ENCODE assay signal across 2 cellular contexts in genomic region chr3:64082917-64083587, GRCh38.
TF ChIP-seq lines count a peak whose summit lies in the region.

No MANE protein-coding gene starts in this region.

TF ChIP-seq in A549, 52 proteins besides CTCF, POLR2A, EP300 and RAD21:
- TF ChIP-seq ZFP36 (IDR thresholded peaks at IDR 0.05; ENCODE audit: borderline replicate concordance, partially characterized antibody) (no peak), E2F6 (IDR thresholded peaks at IDR 0.05; ENCODE audit: borderline replicate concordance, low read depth) (no peak), HES2 (IDR thresholded peaks at IDR 0.05) (no peak)
- TF ChIP-seq, protein P1, sequence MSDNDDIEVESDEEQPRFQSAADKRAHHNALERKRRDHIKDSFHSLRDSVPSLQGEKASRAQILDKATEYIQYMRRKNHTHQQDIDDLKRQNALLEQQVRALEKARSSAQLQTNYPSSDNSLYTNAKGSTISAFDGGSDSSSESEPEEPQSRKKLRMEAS (IDR thresholded peaks at IDR 0.05) = peak; percentile 6; the same call in 1 of the 2 replicates

TF ChIP-seq in H1, 55 proteins besides CTCF, POLR2A, EP300 and RAD21:
- no peak for TF ChIP-seq JUN (IDR thresholded peaks at IDR 0.05; ENCODE audit: low read depth, low read length)
- no peak for TF ChIP-seq ATF2 (IDR thresholded peaks at IDR 0.05; ENCODE audit: low read length)
- TF ChIP-seq NRF1 (IDR thresholded peaks at IDR 0.05; ENCODE audit: low read depth, low read length) = no peak
- TF ChIP-seq YY1 (IDR thresholded peaks at IDR 0.05; ENCODE audit: low read depth, low read length) = no peak
- no peak for TF ChIP-seq EZH2 (IDR thresholded peaks at IDR 0.05; ENCODE audit: low read depth, low read length, severe bottlenecking)
- no peak for TF ChIP-seq HDAC6 (IDR thresholded peaks at IDR 0.05; ENCODE audit: low read depth, low read length)
- no peak for TF ChIP-seq NANOG (IDR thresholded peaks at IDR 0.05; ENCODE audit: insufficient read depth, low read depth, low read length, poor library complexity, severe bottlenecking)
- TF ChIP-seq HDAC2 (IDR thresholded peaks at IDR 0.05; ENCODE audit: borderline replicate concordance in 1 of 2, low read depth in 2 of 2, low read length in 2 of 2) = no peak
- no peak for TF ChIP-seq POLR2AphosphoS5 (IDR thresholded peaks at IDR 0.05; ENCODE audit: low read depth, low read length)
- no peak for TF ChIP-seq SAP30 (IDR thresholded peaks at IDR 0.05; ENCODE audit: insufficient read depth, insufficient replicate concordance, low read length)
- TF ChIP-seq GABPA (IDR thresholded peaks at IDR 0.05; ENCODE audit: borderline replicate concordance, insufficient read depth, low read length) = no peak
